16 cellular contexts compared by ENCODE assay signal in genomic region chr2:38635139-38635538, GRCh38. TPM values are rescaled to one million over a fixed set of nuclear protein-coding genes. Genes with fewer than 3 reads are reported as not detected.
DNase-seq lines count a peak whose midpoint lies in the region; ATAC-seq and TF ChIP-seq lines count a peak whose summit lies in the region.
"Had no signal": no experiment of that assay in that cellular context is flagged by ENCODE, and none has a peak within 500 bp of the region (broad histone marks: within the 10 kb centered on the region; RNA-seq: fewer than 3 reads in every experiment).

No MANE protein-coding gene starts in this region.

- H3K9me3 ChIP-seq in BLaER1 treated with 17β-estradiol and CSF1 and Interleukin-3, amounts not matched to agents 10 nM and 100 nM (replicated peaks in 1 of 11), result peaks cover 5 to 17% (median 12%) of the 10 kb centered on the region in 11 experiments
- H3K9me3 ChIP-seq in OCI-LY1 (ENCODE audit: low read length), result no peaks in the 10 kb centered on the region
- no peaks in the 10 kb centered on the region for H3K9me3 ChIP-seq in hepatocyte (ENCODE audit: low read depth)

- H4K20me1 ChIP-seq in BLaER1 treated with 17β-estradiol and CSF1 and Interleukin-3, amounts not matched to agents 10 nM and 100 nM, result no peaks in the 10 kb centered on the region
- H4K20me1 ChIP-seq in KMS-11 (ENCODE audit: insufficient read depth), result no peaks in the 10 kb centered on the region
- H4K20me1 ChIP-seq in OCI-LY1 (ENCODE audit: insufficient read depth, low read length), result no peaks in the 10 kb centered on the region
- no peaks in the 10 kb centered on the region for H4K20me1 ChIP-seq in hepatocyte (ENCODE audit: insufficient read depth, poor library complexity, severe bottlenecking)

- H3K9ac ChIP-seq in BLaER1 treated with 17β-estradiol and CSF1 and Interleukin-3, amounts not matched to agents 10 nM and 100 nM, result no peak overlapping the region
- peak overlapping the region; percentile 2; the same call in 1 of the 2 replicates for H3K9ac ChIP-seq in KMS-11
- H3K9ac ChIP-seq in OCI-LY1 (ENCODE audit: low read length), result no peak overlapping the region

- H3K4me1 Mint-ChIP-seq in activated T-helper 2 cell treated with anti-CD3 and anti-CD28 coated beads, Interferon-gamma antibody, Interleukin-2, Interleukin-4, amounts not matched to agents 10 μg/mL and 5 μg/mL and 100 μg/mL, durations not matched to agents 14 hours and 24 hours and 36 hours (ENCODE audit: low read depth), result peaks cover 51% of the 10 kb centered on the region
- H3K4me1 Mint-ChIP-seq in activated naive CD8-positive, alpha-beta T cell treated with anti-CD3 and anti-CD28 coated beads, Interleukin-2, amount 50 U/mL, for 24 hours, result peaks cover 50% of the 10 kb centered on the region

- WGBS in hepatocyte (ENCODE audit: low lambda C conversion rate, missing lambda C conversion rate), result 76% methylated on average over 4 of the region's 4 CpGs

- H3K4me1 ChIP-seq in BLaER1 treated with 17β-estradiol and CSF1 and Interleukin-3, amounts not matched to agents 10 nM and 100 nM, result peaks cover 12 to 24% (median 18%) of the 10 kb centered on the region in 10 experiments
- H3K4me1 ChIP-seq in KMS-11 (ENCODE audit: low read depth, poor library complexity, severe bottlenecking) (peaks cover 36% of the 10 kb centered on the region), OCI-LY1 (ENCODE audit: insufficient read depth, low read length, severe bottlenecking) (peaks cover 24% of the 10 kb centered on the region), hepatocyte (ENCODE audit: insufficient read depth) (no peaks in the 10 kb centered on the region)

- peaks cover 0 to 76% (median 0%) of the 10 kb centered on the region in 11 experiments; a peak in 6 of 22 replicates for H3K27me3 ChIP-seq in BLaER1 treated with 17β-estradiol and CSF1 and Interleukin-3, amounts not matched to agents 10 nM and 100 nM
- H3K27me3 ChIP-seq in KMS-11 (ENCODE audit: insufficient read depth, low read depth), result no peaks in the 10 kb centered on the region
- no peaks in the 10 kb centered on the region for H3K27me3 ChIP-seq in OCI-LY1 (ENCODE audit: insufficient read depth, low read length)
- no peaks in the 10 kb centered on the region for H3K27me3 ChIP-seq in hepatocyte
- H3K27me3 ChIP-seq: SJCRH30 had no signal

- H2AFZ ChIP-seq in KMS-11 (ENCODE audit: low read depth), result no peak overlapping the region
- H2AFZ ChIP-seq in OCI-LY1 (ENCODE audit: low read length), result no peak overlapping the region
- H2AFZ ChIP-seq in hepatocyte, result no peak overlapping the region

- 0 out of 22 replicates have a peak, but pooled peaks cover 0 to under 1% (median 0%) of the 10 kb centered on the region in 11 experiments for H3K36me3 ChIP-seq in BLaER1 treated with 17β-estradiol and CSF1 and Interleukin-3, amounts not matched to agents 10 nM and 100 nM
- H3K36me3 ChIP-seq in KMS-11 (ENCODE audit: insufficient read depth) (no peaks in the 10 kb centered on the region), OCI-LY1 (ENCODE audit: insufficient read depth, low read length) (no peaks in the 10 kb centered on the region), hepatocyte (replicated peaks; ENCODE audit: insufficient read depth, low read depth) (no peaks in the 10 kb centered on the region)
- H3K36me3 ChIP-seq: SJCRH30 had no signal

- H3F3A ChIP-seq in OCI-LY1 (ENCODE audit: insufficient read depth, low read length), result no peaks in the 10 kb centered on the region

- H3K36me3 Mint-ChIP-seq in activated T-helper 2 cell treated with anti-CD3 and anti-CD28 coated beads, Interferon-gamma antibody, Interleukin-2, Interleukin-4, amounts not matched to agents 10 μg/mL and 5 μg/mL and 100 μg/mL, durations not matched to agents 14 hours and 24 hours and 36 hours (ENCODE audit: low read depth), result peaks cover 7% of the 10 kb centered on the region
- H3K36me3 Mint-ChIP-seq in activated naive CD8-positive, alpha-beta T cell treated with anti-CD3 and anti-CD28 coated beads, Interleukin-2, amount 50 U/mL, for 24 hours (ENCODE audit: low read depth), result no peaks in the 10 kb centered on the region

- H3K9me2 ChIP-seq in OCI-LY1 (ENCODE audit: low read depth, low read length) (no peaks in the 10 kb centered on the region), hepatocyte (replicated peaks; ENCODE audit: insufficient read depth) (no peaks in the 10 kb centered on the region)

- no peaks in the 10 kb centered on the region for H3K27me3 Mint-ChIP-seq in activated T-helper 2 cell treated with anti-CD3 and anti-CD28 coated beads, Interferon-gamma antibody, Interleukin-2, Interleukin-4, amounts not matched to agents 10 μg/mL and 5 μg/mL and 100 μg/mL, durations not matched to agents 14 hours and 24 hours and 36 hours (ENCODE audit: low read depth)
- peaks cover 3% of the 10 kb centered on the region for H3K27me3 Mint-ChIP-seq in activated naive CD8-positive, alpha-beta T cell treated with anti-CD3 and anti-CD28 coated beads, Interleukin-2, amount 50 U/mL, for 24 hours
- H3K27me3 Mint-ChIP-seq: CD8-positive, alpha-beta memory T cell had no signal

- no peak for ATAC-seq in activated naive CD8-positive, alpha-beta T cell treated with anti-CD3 and anti-CD28 coated beads, Interleukin-2, amount 50 U/mL, for 24 hours
- no peak for ATAC-seq in left colon

- no peak for DNase-seq in activated T-helper 2 cell treated with anti-CD3 and anti-CD28 coated beads, Interferon-gamma antibody, Interleukin-2, Interleukin-4, amounts not matched to agents 10 μg/mL and 5 μg/mL and 100 μg/mL, durations not matched to agents 14 hours and 24 hours and 36 hours (ENCODE audit: low spot score)
- no peak for DNase-seq in activated naive CD8-positive, alpha-beta T cell treated with anti-CD3 and anti-CD28 coated beads, Interleukin-2, amount 50 U/mL, for 24 hours
- DNase-seq in mucosa of gallbladder (ENCODE audit: low spot score) (no peak), hepatocyte (ENCODE audit: low spot score) (no peak), left colon (no peak)
- DNase-seq: CD8-positive, alpha-beta memory T cell; GDM1; NCI-H1105 treated with DMSO at 0.1 percent for 48 hours; NCI-H2029 treated with DMSO at 0.1 percent for 48 hours; NCI-H524 treated with DMSO at 0.1 percent for 48 hours; SW 1271 had no signal

- intact Hi-C loops in activated T-helper 2 cell treated with anti-CD3 and anti-CD28 coated beads, Interferon-gamma antibody, Interleukin-2, Interleukin-4, amounts not matched to agents 10 μg/mL and 5 μg/mL and 100 μg/mL, durations not matched to agents 14 hours and 24 hours and 36 hours (cut with micrococcal nuclease), result loop anchor here (2.0 kb wide), 1 partner anchor 16 kb away; no protein-coding TSS in a partner anchor
- intact Hi-C loops in left colon (cut with DNase I, micrococcal nuclease), result no loop called here

- peaks cover 11% of the 10 kb centered on the region for H3K9me3 Mint-ChIP-seq in activated T-helper 2 cell treated with anti-CD3 and anti-CD28 coated beads, Interferon-gamma antibody, Interleukin-2, Interleukin-4, amounts not matched to agents 10 μg/mL and 5 μg/mL and 100 μg/mL, durations not matched to agents 14 hours and 24 hours and 36 hours
- H3K9me3 Mint-ChIP-seq in activated naive CD8-positive, alpha-beta T cell treated with anti-CD3 and anti-CD28 coated beads, Interleukin-2, amount 50 U/mL, for 24 hours, result peaks cover 4% of the 10 kb centered on the region
- H3K9me3 Mint-ChIP-seq: CD8-positive, alpha-beta memory T cell had no signal

- H3K27ac Mint-ChIP-seq in activated T-helper 2 cell treated with anti-CD3 and anti-CD28 coated beads, Interferon-gamma antibody, Interleukin-2, Interleukin-4, amounts not matched to agents 10 μg/mL and 5 μg/mL and 100 μg/mL, durations not matched to agents 14 hours and 24 hours and 36 hours, result peak overlapping the region; percentile 48
- no peak overlapping the region for H3K27ac Mint-ChIP-seq in activated naive CD8-positive, alpha-beta T cell treated with anti-CD3 and anti-CD28 coated beads, Interleukin-2, amount 50 U/mL, for 24 hours

- no peak overlapping the region for H3K4me3 ChIP-seq in BLaER1 treated with 17β-estradiol and CSF1 and Interleukin-3, amounts not matched to agents 10 nM and 100 nM
- H3K4me3 ChIP-seq in KMS-11 (IDR thresholded peaks at IDR 0.05; ENCODE audit: insufficient read depth, low read depth, low read length) (no peak overlapping the region), OCI-LY1 (ENCODE audit: low read depth, low read length, poor library complexity, severe bottlenecking) (no peak overlapping the region), hepatocyte (no peak overlapping the region)
- H3K4me3 ChIP-seq: SJCRH30 had no signal

- no peaks in the 10 kb centered on the region for H3K79me2 ChIP-seq in KMS-11 (ENCODE audit: insufficient read depth, low read depth)
- H3K79me2 ChIP-seq in OCI-LY1 (ENCODE audit: insufficient read depth, low read length), result no peaks in the 10 kb centered on the region
- H3K79me2 ChIP-seq in hepatocyte, result no peaks in the 10 kb centered on the region

- H3K4me3 Mint-ChIP-seq in activated T-helper 2 cell treated with anti-CD3 and anti-CD28 coated beads, Interferon-gamma antibody, Interleukin-2, Interleukin-4, amounts not matched to agents 10 μg/mL and 5 μg/mL and 100 μg/mL, durations not matched to agents 14 hours and 24 hours and 36 hours (ENCODE audit: low read depth), result no peak overlapping the region
- H3K4me3 Mint-ChIP-seq in activated naive CD8-positive, alpha-beta T cell treated with anti-CD3 and anti-CD28 coated beads, Interleukin-2, amount 50 U/mL, for 24 hours, result no peak overlapping the region
- H3K4me3 Mint-ChIP-seq: CD8-positive, alpha-beta memory T cell had no signal

- H3K4me2 ChIP-seq in BLaER1 treated with 17β-estradiol and CSF1 and Interleukin-3, amounts not matched to agents 10 nM and 100 nM, result peak overlapping the region in 10 of 11 experiments; percentile 43 to 72 (median 58); a peak in 18 of 22 replicates
- peak overlapping the region; percentile 64 for H3K4me2 ChIP-seq in KMS-11
- H3K4me2 ChIP-seq in OCI-LY1 (ENCODE audit: low read length), result peak overlapping the region; percentile 49; the same call in 1 of the 2 replicates
- no peak overlapping the region for H3K4me2 ChIP-seq in hepatocyte

- TF ChIP-seq CTCF in KMS-11 (conservative IDR thresholded peaks at IDR 0.05; ENCODE audit: low read depth, low read length) (no peak), OCI-LY1 (IDR thresholded peaks at IDR 0.05; ENCODE audit: low read length) (no peak), hepatocyte (IDR thresholded peaks at IDR 0.05; ENCODE audit: poor library complexity) (no peak)

- no peak overlapping the region for H3K27ac ChIP-seq in BLaER1 treated with 17β-estradiol and CSF1 and Interleukin-3, amounts not matched to agents 10 nM and 100 nM
- H3K27ac ChIP-seq in KMS-11, result no peak overlapping the region
- H3K27ac ChIP-seq in OCI-LY1 (ENCODE audit: low read depth, low read length, poor library complexity, severe bottlenecking), result peak overlapping the region; percentile 40
- H3K27ac ChIP-seq in hepatocyte, result no peak overlapping the region
- H3K27ac ChIP-seq: SJCRH30 had no signal

RNA-seq across cellular contexts. Expression of gene GALM, which starts 30.8 kb away (rescaled TPM):
- total RNA-seq in activated T-helper 2 cell treated with anti-CD3 and anti-CD28 coated beads, Interferon-gamma antibody, Interleukin-2, Interleukin-4, amounts not matched to agents 10 μg/mL and 5 μg/mL and 100 μg/mL, durations not matched to agents 14 hours and 24 hours and 36 hours, result 42.1 and 43.0 TPM in 2 replicates
- 32.6 TPM for total RNA-seq in mucosa of gallbladder
- 49.2 and 59.4 TPM in 2 replicates for total RNA-seq in hepatocyte
- polyA plus RNA-seq in hepatocyte, result 48.3 and 52.6 TPM in 2 replicates
- 10 to 100 TPM; 51.6 to 59.0 TPM for total RNA-seq in left colon
- total RNA-seq: H4 had no signal

RNA-seq across cellular contexts. Expression of gene HNRNPLL, which starts 32.4 kb away (rescaled TPM):
- total RNA-seq in activated T-helper 2 cell treated with anti-CD3 and anti-CD28 coated beads, Interferon-gamma antibody, Interleukin-2, Interleukin-4, amounts not matched to agents 10 μg/mL and 5 μg/mL and 100 μg/mL, durations not matched to agents 14 hours and 24 hours and 36 hours, result 65.7 and 67.7 TPM in 2 replicates
- total RNA-seq in mucosa of gallbladder (51.9 TPM), hepatocyte (38.7 and 55.7 TPM in 2 replicates), left colon (10 to 100 TPM; 43.3 to 45.8 TPM)
- 37.6 and 55.5 TPM in 2 replicates for polyA plus RNA-seq in hepatocyte
